Comparison of ENCODE assay signal across 8 cellular contexts in the genomic region with DNA sequence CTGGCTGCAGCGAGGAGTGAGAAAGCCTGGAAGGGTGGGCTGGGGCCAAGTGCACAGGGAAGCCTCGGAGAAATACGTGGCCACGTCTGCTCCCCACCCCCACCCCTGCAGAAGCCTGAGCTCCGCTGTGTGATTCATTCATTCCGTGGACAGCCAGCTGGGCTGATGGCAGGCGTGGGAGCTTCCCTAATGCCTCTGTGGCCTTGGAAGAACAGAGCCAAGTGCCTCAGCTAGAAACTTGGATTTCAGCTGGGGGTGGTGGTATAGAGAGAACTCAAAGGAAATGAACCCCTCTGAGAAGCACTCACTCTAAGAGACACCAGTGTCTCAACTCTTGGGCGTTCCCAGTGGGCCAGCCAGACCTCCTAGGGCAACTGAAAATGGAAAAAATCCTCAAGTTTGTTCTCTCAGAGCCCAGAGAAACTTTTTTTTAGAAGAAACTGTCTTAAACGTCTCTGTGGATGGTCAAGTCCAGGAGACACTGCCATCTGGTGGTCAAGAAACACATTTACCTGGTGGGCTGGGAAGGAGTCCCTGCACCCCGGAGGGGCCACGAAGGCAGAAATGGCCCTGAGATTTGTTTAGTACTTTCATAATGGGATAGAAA. TPM values are rescaled to one million over a fixed set of nuclear protein-coding genes. Genes with fewer than 3 reads are reported as not detected.
A peak's percentile ranks its signal among the peaks of the same experiment; 100 is the strongest.
DNase-seq lines count a peak whose midpoint lies in the region; ATAC-seq and TF ChIP-seq lines count a peak whose summit lies in the region.

No MANE protein-coding gene starts in this region.

- peak in 2 of 3 donors; percentile 52 to 90 for TF ChIP-seq CTCF in omental fat pad (IDR thresholded peaks at IDR 0.05)

- peaks cover 12% of the 10 kb centered on the region for H3K4me1 ChIP-seq in CD8-positive, alpha-beta memory T cell (ENCODE audit: insufficient read depth, low read length)

- CTCF ChIA-PET in CD8-positive, alpha-beta memory T cell (lab: Charles Lee) = interaction anchor here (1.2 to 3.5 kb wide), 5 partner anchors 9 to 82 kb away, joined by 3 to 22 read pairs (median 7); no protein-coding TSS in a partner anchor

- H3K4me1 Mint-ChIP-seq in CD8-positive, alpha-beta memory T cell = peaks cover 22 to 30% (median 29%) of the 10 kb centered on the region in 3 donors

- POLR2A ChIA-PET in CD8-positive, alpha-beta memory T cell (lab: Charles Lee) = interaction anchor here (0.9 to 1.3 kb wide), 2 partner anchors 18 to 31 kb away, joined by 3 read pairs; a partner anchor contains a TSS

- no peak overlapping the region for H3K4me3 ChIP-seq in CD8-positive, alpha-beta memory T cell (ENCODE audit: low read length)

- peak; percentile 20 to 62 (median 42) for DNase-seq in CD8-positive, alpha-beta memory T cell
- peak; percentile 94 for DNase-seq in RPMI7951 (ENCODE audit: low read depth)
- DNase-seq in activated naive CD4-positive, alpha-beta T cell treated with anti-CD3 and anti-CD28 coated beads, Interleukin-2, amount 50 U/mL, for 72 hours (ENCODE audit: low spot score in 2 of 2) = peak in 1 of 2 donors; percentile 43
- DNase-seq in glomerular endothelial cell (ENCODE audit: extremely low read depth, low read depth, low spot score) = peak; percentile 54
- no peak for DNase-seq in omental fat pad (ENCODE audit: low spot score)
- DNase-seq in NCI-H128 (lab: John Stamatoyannopoulos, UW; ENCODE audit: unreplicated experiment) = no peak

- no peaks in the 10 kb centered on the region for H3K27me3 ChIP-seq in CD8-positive, alpha-beta memory T cell (ENCODE audit: insufficient read depth, low read length, poor library complexity, severe bottlenecking)

- peaks cover under 1% of the 10 kb centered on the region for H3K36me3 ChIP-seq in CD8-positive, alpha-beta memory T cell (ENCODE audit: insufficient read depth, low read length)

- no peaks in the 10 kb centered on the region for H3K9me3 Mint-ChIP-seq in CD8-positive, alpha-beta memory T cell
- H3K9me3 Mint-ChIP-seq in activated naive CD4-positive, alpha-beta T cell treated with anti-CD3 and anti-CD28 coated beads, Interleukin-2, amount 50 U/mL, for 72 hours = no peaks in the 10 kb centered on the region

- H3K27ac Mint-ChIP-seq in CD8-positive, alpha-beta memory T cell = peak overlapping the region in 4 of 8 donors; percentile 25 to 82 (median 54)
- no peak overlapping the region for H3K27ac Mint-ChIP-seq in activated naive CD4-positive, alpha-beta T cell treated with anti-CD3 and anti-CD28 coated beads, Interleukin-2, amount 50 U/mL, for 72 hours

- no peaks in the 10 kb centered on the region for H3K27me3 Mint-ChIP-seq in CD8-positive, alpha-beta memory T cell

- H3K9me3 ChIP-seq in CD8-positive, alpha-beta memory T cell (ENCODE audit: low read length) = no peaks in the 10 kb centered on the region

- ATAC-seq in GM19324 (IDR thresholded peaks at IDR 0.05; ENCODE audit: low FRiP score, unreplicated experiment) (peak; percentile 67), HG03432 (IDR thresholded peaks at IDR 0.05; ENCODE audit: unreplicated experiment) (peak; percentile 57), omental fat pad (ENCODE audit: low FRiP score) (peak; percentile 72)
- ATAC-seq in activated naive CD4-positive, alpha-beta T cell treated with anti-CD3 and anti-CD28 coated beads, Interleukin-2, amount 50 U/mL, for 72 hours = peak; percentile 48 to 72

- no peak overlapping the region for H3K4me3 Mint-ChIP-seq in CD8-positive, alpha-beta memory T cell

- peaks cover 3 to 67% (median 19%) of the 10 kb centered on the region in 3 donors for H3K36me3 Mint-ChIP-seq in CD8-positive, alpha-beta memory T cell
- H3K36me3 Mint-ChIP-seq in activated naive CD4-positive, alpha-beta T cell treated with anti-CD3 and anti-CD28 coated beads, Interleukin-2, amount 50 U/mL, for 72 hours = no peaks in the 10 kb centered on the region

- no peak overlapping the region for H3K27ac ChIP-seq in CD8-positive, alpha-beta memory T cell (ENCODE audit: low read depth, low read length)

RNA-seq across cellular contexts. Expression of a gene that starts 18.0 kb away (rescaled TPM):
- total RNA-seq in CD8-positive, alpha-beta memory T cell = 100 to 1,000 TPM in 1 of 2 experiments, 10 to 100 TPM in 1; 91.0 to 103 TPM
- polyA plus RNA-seq in CD8-positive, alpha-beta memory T cell = 67.7 TPM
- total RNA-seq in RPMI7951 (2014; rRNA removed; shearing (Covaris generic)) = 156 and 161 TPM in 2 replicates
- 10 to 100 TPM; 48.2 to 84.3 TPM for total RNA-seq in activated naive CD4-positive, alpha-beta T cell treated with anti-CD3 and anti-CD28 coated beads, Interleukin-2, amount 50 U/mL, for 72 hours
- 193 and 297 TPM in 2 replicates for total RNA-seq in glomerular endothelial cell
- 100 to 1,000 TPM in 2 of 4 donors, 10 to 100 TPM in 2; 81.5 to 162 (median 109) TPM for total RNA-seq in omental fat pad

RNA-seq across cellular contexts. Expression of a gene that starts 31.3 kb away (rescaled TPM):
- total RNA-seq in CD8-positive, alpha-beta memory T cell = 100 to 1,000 TPM; 371 to 377 TPM
- 142 TPM for polyA plus RNA-seq in CD8-positive, alpha-beta memory T cell
- 122 and 129 TPM in 2 replicates for total RNA-seq in RPMI7951 (2014; rRNA removed; shearing (Covaris generic))
- 100 to 1,000 TPM; 185 to 250 TPM for total RNA-seq in activated naive CD4-positive, alpha-beta T cell treated with anti-CD3 and anti-CD28 coated beads, Interleukin-2, amount 50 U/mL, for 72 hours
- 144 and 147 TPM in 2 replicates for total RNA-seq in glomerular endothelial cell
- 100 to 1,000 TPM; 110 to 180 (median 114) TPM for total RNA-seq in omental fat pad

RNA-seq across cellular contexts. Expression of a gene that starts 53.7 kb away (rescaled TPM):
- under 1 TPM; 0.22 to 0.31 TPM for total RNA-seq in CD8-positive, alpha-beta memory T cell
- polyA plus RNA-seq in CD8-positive, alpha-beta memory T cell = not detected
- 2,339 and 3,437 TPM in 2 replicates for total RNA-seq in RPMI7951 (2014; rRNA removed; shearing (Covaris generic))
- total RNA-seq in activated naive CD4-positive, alpha-beta T cell treated with anti-CD3 and anti-CD28 coated beads, Interleukin-2, amount 50 U/mL, for 72 hours = under 1 TPM; 0.18 to 0.91 TPM
- total RNA-seq in glomerular endothelial cell (2,016 and 3,575 TPM in 2 replicates), omental fat pad (1,000 to 10,000 TPM in 1 of 4 donors, 100 to 1,000 TPM in 3; 579 to 1,303 (median 656) TPM)

Comparison
In these comparisons a context has a peak if more than half of its experiments do, and no peak if none do; other contexts are left out.
1. DNase-seq: peak in CD8-positive, alpha-beta memory T cell (5 of 5), RPMI7951 (single experiment) and glomerular endothelial cell (single experiment); none in omental fat pad (single experiment) and NCI-H128 (single experiment).
2. RNA of a gene that starts 53.7 kb away (total RNA-seq): 2,016 to 3,575 TPM in glomerular endothelial cell, 2,339 to 3,437 TPM in RPMI7951 and 579 to 1,303 TPM in omental fat pad; 0.18 to 0.91 TPM in activated naive CD4-positive, alpha-beta T cell treated with anti-CD3 and anti-CD28 coated beads, Interleukin-2, amount 50 U/mL, for 72 hours and 0.22 to 0.31 TPM in CD8-positive, alpha-beta memory T cell; every median in the first group is over 100 times any median in the second.
3. Peak in every context shown above with its lines, with median percentiles within 50 percentile points of each other: ATAC-seq.